28 cellular contexts compared by ENCODE assay signal in genomic region chr16:8330761-8331160, GRCh38.
"Had no signal": no experiment of that assay in that cellular context is flagged by ENCODE, and none has a peak within 500 bp of the region (broad histone marks: within the 10 kb centered on the region; RNA-seq: fewer than 3 reads in every experiment).

No MANE protein-coding gene starts in this region.

- H3K4me3 ChIP-seq: colonic mucosa, coronary artery, dorsolateral prefrontal cortex, esophagus muscularis mucosa, esophagus squamous epithelium, gastrocnemius medialis, gastroesophageal sphincter, heart left ventricle, heart right ventricle had no signal

- H3K27ac ChIP-seq: colonic mucosa, coronary artery, dorsolateral prefrontal cortex, epithelial cell of prostate, esophagus muscularis mucosa, esophagus squamous epithelium, foreskin keratinocyte, gastrocnemius medialis, gastroesophageal sphincter, heart left ventricle, heart right ventricle had no signal

- H3K27me3 ChIP-seq: colonic mucosa, esophagus squamous epithelium, foreskin keratinocyte, gastrocnemius medialis, gastroesophageal sphincter, heart left ventricle had no signal

- H3K4me1 ChIP-seq: colonic mucosa, esophagus muscularis mucosa, esophagus squamous epithelium, foreskin keratinocyte, gastrocnemius medialis, gastroesophageal sphincter, heart left ventricle, heart right ventricle had no signal

- ATAC-seq: effector memory CD8-positive, alpha-beta T cell; esophagus mucosa; foreskin keratinocyte; gastrocnemius medialis; gastroesophageal sphincter; heart left ventricle; heart right ventricle had no signal

- H3K9me3 ChIP-seq: colonic mucosa, esophagus muscularis mucosa, esophagus squamous epithelium, gastrocnemius medialis had no signal

- FAIRE-seq: colon, endometrium, endothelial cell of umbilical vein, frontal cortex had no signal

- DNase-seq: colonic mucosa; cortex of kidney; dermis blood vessel endothelial cell; dorsolateral prefrontal cortex; effector CD4-positive, alpha-beta T cell; effector CD8-positive, alpha-beta T cell; effector memory CD4-positive, alpha-beta T cell; effector memory CD8-positive, alpha-beta T cell; endodermal cell; erythroblast; esophagus squamous epithelium; foreskin fibroblast; foreskin keratinocyte; foreskin melanocyte; gastrocnemius medialis; glutamatergic neuron; head of caudate nucleus; heart left ventricle; heart right ventricle had no signal

- H3K36me3 ChIP-seq: colonic mucosa, esophagus muscularis mucosa, esophagus squamous epithelium, gastrocnemius medialis, gastroesophageal sphincter, heart left ventricle, heart right ventricle had no signal
